8 cellular contexts compared by ENCODE assay signal in genomic region chr7:50449501-50449880, GRCh38. TPM values are rescaled to one million over a fixed set of nuclear protein-coding genes. Genes with fewer than 3 reads are reported as not detected.
DNase-seq lines count a peak whose midpoint lies in the region; ATAC-seq, FAIRE-seq and TF ChIP-seq lines count a peak whose summit lies in the region.

No MANE protein-coding gene starts in this region.

- H3K79me2 ChIP-seq in astrocyte (ENCODE audit: insufficient read depth, low read length) = no peaks in the 10 kb centered on the region
- H3K79me2 ChIP-seq in mesendoderm (ENCODE audit: control insufficient read depth, insufficient read depth, low read length) = no peaks in the 10 kb centered on the region

- WGBS in mesendoderm (ENCODE audit: extremely low coverage, insufficient coverage, low lambda C conversion rate) = no CpG with 5 or more reads among the region's 5 CpGs

- no peaks in the 10 kb centered on the region for H3K9me3 Mint-ChIP-seq in astrocyte (ENCODE audit: unreplicated experiment)

- H3K79me1 ChIP-seq in mesendoderm (ENCODE audit: low read length) = no peaks in the 10 kb centered on the region

- H3K4me1 ChIP-seq in HEK293 (ENCODE audit: control insufficient read depth, insufficient read depth, low read length) (peaks cover 12% of the 10 kb centered on the region), astrocyte (ENCODE audit: insufficient read depth, low read length) (peaks cover 13% of the 10 kb centered on the region), mesendoderm (ENCODE audit: control insufficient read depth, low read depth, low read length) (no peaks in the 10 kb centered on the region)

- H4K8ac ChIP-seq in mesendoderm (ENCODE audit: low read depth, low read length) = no peak overlapping the region

- peak overlapping the region; percentile 95 for H3K4me2 ChIP-seq in astrocyte (ENCODE audit: low read length)
- peak overlapping the region; percentile 77 for H3K4me2 ChIP-seq in mesendoderm (ENCODE audit: low read length)

- H3K9ac ChIP-seq in astrocyte (ENCODE audit: low read length) (peak overlapping the region; percentile 82), mesendoderm (ENCODE audit: low read length) (peak overlapping the region; percentile 91)

- H2BK120ac ChIP-seq in mesendoderm (ENCODE audit: low read depth, low read length) = no peak overlapping the region

- H3K4me3 Mint-ChIP-seq in astrocyte (ENCODE audit: unreplicated experiment) = peak overlapping the region; percentile 84

- peaks cover 3% of the 10 kb centered on the region for H3K36me3 Mint-ChIP-seq in astrocyte (ENCODE audit: low read depth, unreplicated experiment)

- H3K4me1 Mint-ChIP-seq in astrocyte (ENCODE audit: low read depth, unreplicated experiment) = peaks cover 21% of the 10 kb centered on the region

- POLR2A ChIA-PET in HEK293 (lab: Yijun Ruan, JAX) = interaction anchor here (1.2 kb wide), 1 partner anchor 16 kb away, joined by 3 read pairs; no protein-coding TSS in a partner anchor

- no peak for DNase-seq in AG09309 (ENCODE audit: low read depth)
- no peak for DNase-seq in astrocyte (ENCODE audit: low read depth)
- no peak for DNase-seq in mesendoderm
- DNase-seq in midbrain (lab: John Stamatoyannopoulos, UW) = no peak
- no peak for DNase-seq in DMS 273 treated with DMSO at 0.1 percent for 48 hours (lab: John Stamatoyannopoulos, UW)
- DNase-seq in NCI-H524 treated with DMSO at 0.1 percent for 48 hours (lab: John Stamatoyannopoulos, UW) = no peak

- H2AK5ac ChIP-seq in mesendoderm (ENCODE audit: low read length) = no peak overlapping the region

- H2BK5ac ChIP-seq in mesendoderm (ENCODE audit: low read length) = no peak overlapping the region

- no peak for TF ChIP-seq CTCF in AG09309 (IDR thresholded peaks at IDR 0.05; ENCODE audit: control insufficient read depth, insufficient read depth, low read depth, low read length, missing control alignments)
- TF ChIP-seq CTCF in HEK293 (tag by site-specific recombination; IDR thresholded peaks at IDR 0.05) = no peak
- no peak for TF ChIP-seq CTCF in astrocyte (IDR thresholded peaks at IDR 0.05; ENCODE audit: insufficient read depth, low read depth, low read length)

- H3K27ac Mint-ChIP-seq in astrocyte (ENCODE audit: unreplicated experiment) = peak overlapping the region; percentile 28

- peaks cover 7% of the 10 kb centered on the region for H3K27me3 Mint-ChIP-seq in astrocyte (ENCODE audit: low read depth, unreplicated experiment)

- CTCF ChIA-PET in HEK293 (lab: Yijun Ruan, JAX) = interaction anchor here (0.6 to 0.7 kb wide), 3 partner anchors 8 to 712 kb away, joined by 3 read pairs; no protein-coding TSS in a partner anchor

- H3K27ac ChIP-seq in HEK293 (ENCODE audit: extremely low read depth, low read depth, low read length) (peak overlapping the region; percentile 78; the same call in 1 of the 2 replicates), astrocyte (ENCODE audit: low read depth, low read length) (no peak overlapping the region), mesendoderm (ENCODE audit: low read depth, low read length) (no peak overlapping the region)

- H4K5ac ChIP-seq in mesendoderm (ENCODE audit: low read length) = no peak overlapping the region

- peak overlapping the region; percentile 37 for H2BK15ac ChIP-seq in mesendoderm (replicated peaks; ENCODE audit: low read depth)

- peaks cover 12 to 31% of the 10 kb centered on the region in 2 experiments; a peak in 2 of 3 replicates for H3K36me3 ChIP-seq in HEK293 (ENCODE audit: control insufficient read depth in 2 of 2, insufficient read depth in 1 of 2, low read length in 2 of 2)
- H3K36me3 ChIP-seq in astrocyte (ENCODE audit: insufficient read depth, low read length) = no peaks in the 10 kb centered on the region
- H3K36me3 ChIP-seq in mesendoderm (ENCODE audit: control insufficient read depth, insufficient read depth, low read length) = no peaks in the 10 kb centered on the region

- H3K27me3 ChIP-seq in astrocyte (ENCODE audit: insufficient read depth, low read length) (no peaks in the 10 kb centered on the region), mesendoderm (ENCODE audit: insufficient read depth, low read length, poor library complexity) (no peaks in the 10 kb centered on the region)

- ATAC-seq in HG02852 (IDR thresholded peaks at IDR 0.05; ENCODE audit: unreplicated experiment) = no peak

- H3K4me3 ChIP-seq in AG09309 (ENCODE audit: control insufficient read depth, low read depth, low read length) (peak overlapping the region; percentile 83), HEK293 (ENCODE audit: low read depth, low read length) (peak overlapping the region; percentile 95), astrocyte (ENCODE audit: insufficient read depth, low read depth, low read length) (peak overlapping the region; percentile 71), mesendoderm (ENCODE audit: low read length) (peak overlapping the region; percentile 62)

- H3K23ac ChIP-seq in mesendoderm (ENCODE audit: low read length) = no peak overlapping the region

- no peak for FAIRE-seq in astrocyte (lab: Jason Lieb, UNC)

- H3K4ac ChIP-seq in mesendoderm (ENCODE audit: low read depth, low read length) = no peak overlapping the region

- peaks cover 7% of the 10 kb centered on the region for H4K20me1 ChIP-seq in astrocyte (ENCODE audit: insufficient read depth, low read length)

- H2AFZ ChIP-seq in astrocyte (ENCODE audit: low read depth, low read length) = no peak overlapping the region

- H3K18ac ChIP-seq in mesendoderm (ENCODE audit: low read length) = peak overlapping the region; percentile 75

- H3K9me3 ChIP-seq in HEK293 (ENCODE audit: control insufficient read depth, insufficient read depth, low read depth, low read length) (no peaks in the 10 kb centered on the region), astrocyte (ENCODE audit: insufficient read depth, low read depth, low read length) (no peaks in the 10 kb centered on the region)

- H3K56ac ChIP-seq in mesendoderm (ENCODE audit: low read length) = peak overlapping the region; percentile 6

TF ChIP-seq in HEK293, 187 proteins besides CTCF, POLR2A, EP300 and RAD21:
- TF ChIP-seq ZNF449 (tag by site-specific recombination; IDR thresholded peaks at IDR 0.05) = no peak
- TF ChIP-seq ZNF555 (tag by site-specific recombination; conservative IDR thresholded peaks at IDR 0.05) = no peak
- TF ChIP-seq, protein P1, sequence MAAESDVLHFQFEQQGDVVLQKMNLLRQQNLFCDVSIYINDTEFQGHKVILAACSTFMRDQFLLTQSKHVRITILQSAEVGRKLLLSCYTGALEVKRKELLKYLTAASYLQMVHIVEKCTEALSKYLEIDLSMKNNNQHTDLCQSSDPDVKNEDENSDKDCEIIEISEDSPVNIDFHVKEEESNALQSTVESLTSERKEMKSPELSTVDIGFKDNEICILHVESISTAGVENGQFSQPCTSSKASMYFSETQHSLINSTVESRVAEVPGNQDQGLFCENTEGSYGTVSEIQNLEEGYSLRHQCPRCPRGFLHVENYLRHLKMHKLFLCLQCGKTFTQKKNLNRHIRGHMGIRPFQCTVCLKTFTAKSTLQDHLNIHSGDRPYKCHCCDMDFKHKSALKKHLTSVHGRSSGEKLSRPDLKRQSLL (tag by site-specific recombination; IDR thresholded peaks at IDR 0.05) = peak; percentile 89
- TF ChIP-seq ZNF664 (tag by site-specific recombination; IDR thresholded peaks at IDR 0.05) = no peak
- peak; percentile 84 for TF ChIP-seq ZNF677 (tag by site-specific recombination; IDR thresholded peaks at IDR 0.05)

RNA-seq across cellular contexts. Expression of gene FIGNL1, which starts 0.7 kb away (rescaled TPM):
- 8.8 and 10.0 TPM in 2 replicates for total RNA-seq in astrocyte
- 11.8 TPM for polyA plus RNA-seq in mesendoderm (2013, experiment 1 of 2)
- 12.3 TPM for polyA plus RNA-seq in mesendoderm (2013, experiment 2 of 2)
